Comparison of ENCODE assay signal across 8 cellular contexts in genomic region chr16:27169511-27170071, GRCh38. TPM values are rescaled to one million over a fixed set of nuclear protein-coding genes. Genes with fewer than 3 reads are reported as not detected.
DNase-seq lines count a peak whose midpoint lies in the region; ATAC-seq and TF ChIP-seq lines count a peak whose summit lies in the region.

No MANE protein-coding gene starts in this region.

- H3K27me3 Mint-ChIP-seq in activated B cell treated with CpG ODN at 0.5 μM for 24 hours, result no peaks in the 10 kb centered on the region

- H3K27me3 ChIP-seq in testis, result no peaks in the 10 kb centered on the region

- DNase-seq in EL, result peak; percentile 61
- peak; percentile 32 for DNase-seq in NCI-H1694 treated with DMSO at 0.1 percent for 48 hours (lab: John Stamatoyannopoulos, UW)
- DNase-seq in activated B cell treated with CpG ODN at 0.5 μM for 24 hours, result no peak
- peak; percentile 91 for DNase-seq in central memory CD4-positive, alpha-beta T cell
- DNase-seq in pons (ENCODE audit: low spot score), result peak; percentile 3
- no peak for DNase-seq in testis

- no peak for TF ChIP-seq POLR2A in testis (IDR thresholded peaks at IDR 0.05)

- H3K27ac Mint-ChIP-seq in activated B cell treated with CpG ODN at 0.5 μM for 24 hours, result peak overlapping the region; percentile 18

- CTCF ChIA-PET in activated B cell treated with CpG ODN at 0.5 μM for 24 hours (lab: Charles Lee), result interaction anchor here (1.6 to 2.1 kb wide), 2 partner anchors 9 to 198 kb away, joined by 4 to 7 read pairs; no protein-coding TSS in a partner anchor

- H3K27ac ChIP-seq in testis, result no peak overlapping the region

- H3K36me3 Mint-ChIP-seq in activated B cell treated with CpG ODN at 0.5 μM for 24 hours (ENCODE audit: low read depth), result no peaks in the 10 kb centered on the region

- no peaks in the 10 kb centered on the region for H3K9me3 ChIP-seq in testis

- WGBS in testis, 2 donors, result 58 to 73% methylated on average over 6 of the region's 6 CpGs

- peaks cover 33% of the 10 kb centered on the region for H3K4me1 Mint-ChIP-seq in activated B cell treated with CpG ODN at 0.5 μM for 24 hours

- TF ChIP-seq CTCF in activated B cell treated with CpG ODN at 0.5 μM for 24 hours (IDR thresholded peaks at IDR 0.05) (no peak), testis (IDR thresholded peaks at IDR 0.05) (no peak)

- no peaks in the 10 kb centered on the region for H3K4me1 ChIP-seq in testis

- H3K4me3 Mint-ChIP-seq in activated B cell treated with CpG ODN at 0.5 μM for 24 hours, result no peak overlapping the region

- H3K9me3 Mint-ChIP-seq in activated B cell treated with CpG ODN at 0.5 μM for 24 hours, result no peaks in the 10 kb centered on the region

- peak; percentile 32 for ATAC-seq in activated B cell treated with CpG ODN at 0.5 μM for 24 hours (ENCODE audit: low read depth)
- ATAC-seq in GM18873 (IDR thresholded peaks at IDR 0.05; ENCODE audit: low FRiP score, unreplicated experiment), result no peak
- no peak for ATAC-seq in GM21576 (IDR thresholded peaks at IDR 0.05; ENCODE audit: unreplicated experiment)

- intact Hi-C loops in activated B cell treated with CpG ODN at 0.5 μM for 24 hours (cut with micrococcal nuclease), result no loop called here
- intact Hi-C loops in testis (cut with DNase I; ENCODE audit: low total_unique reads), result loop anchor here (10.0 kb wide), 1 partner anchor 285 kb away; no protein-coding TSS in a partner anchor

- H3K4me3 ChIP-seq in testis, result no peak overlapping the region

- POLR2A ChIA-PET in activated B cell treated with CpG ODN at 0.5 μM for 24 hours (lab: Charles Lee), result interaction anchor here (0.6 to 0.8 kb wide), 2 partner anchors 34 to 36 kb away, joined by 4 to 7 read pairs; partner anchors contain the start of gene KDM8

- no peaks in the 10 kb centered on the region for H3K36me3 ChIP-seq in testis (ENCODE audit: low read depth, missing control alignments)

RNA-seq across cellular contexts. Expression of gene KDM8, which starts 33.7 kb away (rescaled TPM):
- total RNA-seq in activated B cell treated with CpG ODN at 0.5 μM for 24 hours (13.4 and 17.9 TPM in 2 replicates), testis (10 to 100 TPM in 1 of 2 donors, 1 to 10 TPM in 1; 8.3 to 14.7 TPM)
- polyA plus RNA-seq in testis (ENCODE audit: insufficient read depth, low read depth, low replicate concordance), result 5.7 TPM

Comparison
In these comparisons a context has a peak if more than half of its experiments do, and no peak if none do; other contexts are left out.
1. DNase-seq: peak in EL (single experiment), NCI-H1694 treated with DMSO at 0.1 percent for 48 hours (single experiment), central memory CD4-positive, alpha-beta T cell (single experiment) and pons (single experiment); none in activated B cell treated with CpG ODN at 0.5 μM for 24 hours (single experiment) and testis (single experiment).